In the genomic region with DNA sequence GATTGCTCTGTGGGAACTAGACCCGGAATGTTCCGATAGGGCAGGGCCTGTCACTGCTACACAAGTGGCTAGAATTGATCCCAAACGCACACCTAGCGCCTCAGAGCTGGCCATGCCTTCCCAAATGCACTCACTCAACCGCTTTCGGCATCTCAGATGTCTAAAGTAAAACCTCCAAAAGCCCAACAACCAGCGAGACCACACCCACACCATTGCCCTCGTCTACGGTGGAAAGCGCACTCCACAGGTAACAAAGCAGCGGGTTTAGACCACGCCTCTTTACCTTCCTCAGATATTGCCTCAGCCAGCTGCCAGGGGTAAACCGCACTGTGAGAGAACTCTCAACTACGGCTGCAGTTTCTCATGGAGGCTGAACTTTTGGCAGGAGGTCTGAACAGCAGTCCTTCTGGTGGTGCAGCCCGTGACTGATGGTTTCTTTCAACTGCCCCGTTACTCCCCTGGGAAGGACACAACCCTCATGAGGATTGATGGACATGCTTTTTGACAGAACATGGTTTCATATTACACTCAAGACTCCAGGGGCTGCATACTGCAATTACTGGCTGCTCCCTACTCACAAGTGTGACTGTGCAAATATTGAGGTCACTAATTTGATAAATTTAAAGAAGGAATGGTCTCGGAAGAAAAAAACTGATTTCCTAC, we compare ENCODE assay signal across 1 cellular context.
TF ChIP-seq lines count a peak whose summit lies in the region.

No MANE protein-coding gene starts in this region.

TF ChIP-seq in HepG2, 621 proteins besides CTCF, POLR2A, EP300 and RAD21 (continued from another document):
- TF ChIP-seq, protein P1, sequence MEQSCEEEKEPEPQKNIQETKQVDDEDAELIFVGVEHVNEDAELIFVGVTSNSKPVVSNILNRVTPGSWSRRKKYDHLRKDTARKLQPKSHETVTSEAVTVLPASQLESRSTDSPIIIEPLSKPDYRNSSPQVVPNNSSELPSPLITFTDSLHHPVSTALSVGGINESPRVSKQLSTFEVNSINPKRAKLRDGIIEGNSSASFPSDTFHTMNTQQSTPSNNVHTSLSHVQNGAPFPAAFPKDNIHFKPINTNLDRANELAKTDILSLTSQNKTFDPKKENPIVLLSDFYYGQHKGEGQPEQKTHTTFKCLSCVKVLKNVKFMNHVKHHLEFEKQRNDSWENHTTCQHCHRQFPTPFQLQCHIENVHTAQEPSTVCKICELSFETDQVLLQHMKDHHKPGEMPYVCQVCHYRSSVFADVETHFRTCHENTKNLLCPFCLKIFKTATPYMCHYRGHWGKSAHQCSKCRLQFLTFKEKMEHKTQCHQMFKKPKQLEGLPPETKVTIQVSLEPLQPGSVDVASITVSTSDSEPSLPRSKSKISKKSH (CRISPR knock-in tag; IDR thresholded peaks at IDR 0.05; ENCODE audit: borderline replicate concordance), result 0 out of 2 replicates have a peak, but pooled peaks have one; percentile 37
- TF ChIP-seq, protein P2, sequence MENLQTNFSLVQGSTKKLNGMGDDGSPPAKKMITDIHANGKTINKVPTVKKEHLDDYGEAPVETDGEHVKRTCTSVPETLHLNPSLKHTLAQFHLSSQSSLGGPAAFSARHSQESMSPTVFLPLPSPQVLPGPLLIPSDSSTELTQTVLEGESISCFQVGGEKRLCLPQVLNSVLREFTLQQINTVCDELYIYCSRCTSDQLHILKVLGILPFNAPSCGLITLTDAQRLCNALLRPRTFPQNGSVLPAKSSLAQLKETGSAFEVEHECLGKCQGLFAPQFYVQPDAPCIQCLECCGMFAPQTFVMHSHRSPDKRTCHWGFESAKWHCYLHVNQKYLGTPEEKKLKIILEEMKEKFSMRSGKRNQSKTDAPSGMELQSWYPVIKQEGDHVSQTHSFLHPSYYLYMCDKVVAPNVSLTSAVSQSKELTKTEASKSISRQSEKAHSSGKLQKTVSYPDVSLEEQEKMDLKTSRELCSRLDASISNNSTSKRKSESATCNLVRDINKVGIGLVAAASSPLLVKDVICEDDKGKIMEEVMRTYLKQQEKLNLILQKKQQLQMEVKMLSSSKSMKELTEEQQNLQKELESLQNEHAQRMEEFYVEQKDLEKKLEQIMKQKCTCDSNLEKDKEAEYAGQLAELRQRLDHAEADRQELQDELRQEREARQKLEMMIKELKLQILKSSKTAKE (CRISPR knock-in tag; IDR thresholded peaks at IDR 0.05; ENCODE audit: borderline replicate concordance), result 0 out of 2 replicates have a peak, but pooled peaks have one; percentile 18
- 0 out of 2 replicates have a peak, but pooled peaks have one; percentile 1 for TF ChIP-seq SALL2 (CRISPR knock-in tag; IDR thresholded peaks at IDR 0.05)
